ENCODE assay signal across 20 cellular contexts in the genomic region with DNA sequence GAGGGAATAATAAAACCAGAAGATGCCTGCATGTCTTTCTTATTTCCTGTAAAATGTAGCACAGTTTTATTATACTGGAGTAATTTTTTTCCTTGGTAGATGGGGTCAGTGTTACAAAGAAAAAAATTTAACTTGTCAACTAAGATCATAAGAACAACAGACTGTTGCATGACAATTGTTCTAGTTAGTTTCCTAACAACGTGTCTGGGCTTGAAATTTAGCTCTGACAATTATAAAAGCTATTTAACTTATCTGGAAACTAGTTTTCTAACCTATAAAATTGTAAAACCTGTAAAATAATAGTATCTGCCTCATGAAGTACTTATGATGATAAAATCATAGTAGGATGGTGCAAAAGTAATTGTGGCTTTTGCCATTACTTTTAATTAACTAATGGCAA. TPM values are rescaled to one million over a fixed set of nuclear protein-coding genes. Genes with fewer than 3 reads are reported as not detected.
A peak's percentile ranks its signal among the peaks of the same experiment; 100 is the strongest.
DNase-seq lines count a peak whose midpoint lies in the region; ATAC-seq, FAIRE-seq and TF ChIP-seq lines count a peak whose summit lies in the region.
"Had no signal": no experiment of that assay in that cellular context is flagged by ENCODE, and none has a peak within 500 bp of the region (broad histone marks: within the 10 kb centered on the region; RNA-seq: fewer than 3 reads in every experiment).

No MANE protein-coding gene starts in this region.

- DNase-seq in H54 (ENCODE audit: insufficient read length, low spot score) = no peak
- DNase-seq in RWPE2 (ENCODE audit: low spot score) = no peak
- DNase-seq in epithelial cell of prostate (ENCODE audit: low read depth, low spot score) = no peak
- no peak for DNase-seq in omental fat pad (ENCODE audit: low spot score)
- DNase-seq: Caco-2; CD4-positive, CD25-positive, alpha-beta regulatory T cell; CD8-positive, alpha-beta T cell; DMS153; DND-41; GOT3; H7; HCEC 1CT had no signal

- no peaks in the 10 kb centered on the region for H3K36me3 ChIP-seq in RWPE2 (ENCODE audit: low read depth)

- peaks cover 12% of the 10 kb centered on the region for H3K4me1 ChIP-seq in RWPE2 (ENCODE audit: insufficient read depth, poor library complexity, severe bottlenecking)
- H3K4me1 ChIP-seq: BLaER1, Caco-2 had no signal

- H3K4me3 ChIP-seq in RWPE2 (ENCODE audit: severe bottlenecking) = no peak overlapping the region
- H3K4me3 ChIP-seq: BLaER1 had no signal

- H3K27me3 ChIP-seq in RWPE2 (ENCODE audit: insufficient read depth, poor library complexity, severe bottlenecking) = no peaks in the 10 kb centered on the region
- H3K27me3 ChIP-seq: BLaER1 had no signal

- no peak for TF ChIP-seq CTCF in RWPE2 (IDR thresholded peaks at IDR 0.05; ENCODE audit: poor library complexity, severe bottlenecking)
- no peak for TF ChIP-seq CTCF in omental fat pad (IDR thresholded peaks at IDR 0.05)

- ATAC-seq in RWPE2 (ENCODE audit: low read depth) = no peak
- no peak for ATAC-seq in GM21576 (IDR thresholded peaks at IDR 0.05; ENCODE audit: unreplicated experiment)
- ATAC-seq in omental fat pad (ENCODE audit: low FRiP score) = no peak
- ATAC-seq in GM19397 (IDR thresholded peaks at IDR 0.05; ENCODE audit: unreplicated experiment) = no peak
- ATAC-seq: CD8-positive, alpha-beta T cell had no signal

- no peak for TF ChIP-seq POLR2A in H54 (IDR thresholded peaks at IDR 0.05; ENCODE audit: low read depth, low read length)

- H3K9me3 ChIP-seq in RWPE2 (ENCODE audit: severe bottlenecking) = peaks cover 5% of the 10 kb centered on the region
- H3K9me3 ChIP-seq: Caco-2 had no signal

- peak overlapping the region; percentile 21 for H3K27ac ChIP-seq in RWPE2 (ENCODE audit: poor library complexity, severe bottlenecking)
- peak overlapping the region; percentile 24 for H3K27ac ChIP-seq in epithelial cell of prostate
- H3K27ac ChIP-seq: BLaER1, C4-2B had no signal

- FAIRE-seq in H54 (lab: Jason Lieb, UNC) = peak; percentile 27
- FAIRE-seq: GM12892, GM19239 had no signal

RNA-seq across cellular contexts. Expression of gene SHOC1, which starts 4.9 kb away (rescaled TPM):
- not detected for total RNA-seq in omental fat pad
- total RNA-seq: A172; B cell; Caco-2; CD4-positive, CD25-positive, alpha-beta regulatory T cell; CD8-positive, alpha-beta T cell; H7 had no signal
